Comparison of ENCODE assay signal across 11 cellular contexts in the genomic region with DNA sequence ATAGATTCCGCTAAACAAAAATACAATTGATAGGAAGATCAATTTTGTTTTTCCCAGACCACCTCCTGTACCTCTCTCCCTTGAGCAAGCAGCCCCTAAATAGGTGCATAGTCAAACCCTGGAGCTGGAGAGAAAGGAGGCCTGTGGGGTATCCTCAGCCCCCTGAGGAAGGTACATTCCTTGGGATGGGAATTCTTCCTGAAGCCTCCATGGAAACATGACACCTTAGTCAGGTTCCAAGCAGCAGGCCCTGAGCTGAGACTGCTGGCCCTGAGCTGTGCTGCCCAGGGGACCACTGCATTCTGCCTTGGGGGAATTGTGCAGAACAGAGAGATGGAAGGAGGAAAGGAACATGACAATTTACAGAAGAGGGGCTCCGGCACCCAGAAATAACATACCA. TPM values are rescaled to one million over a fixed set of nuclear protein-coding genes. Genes with fewer than 3 reads are reported as not detected.
DNase-seq lines count a peak whose midpoint lies in the region; ATAC-seq and TF ChIP-seq lines count a peak whose summit lies in the region.
"Had no signal": no experiment of that assay in that cellular context is flagged by ENCODE, and none has a peak within 500 bp of the region (broad histone marks: within the 10 kb centered on the region; RNA-seq: fewer than 3 reads in every experiment).

No MANE protein-coding gene starts in this region.

- H3K9ac ChIP-seq in SU-DHL-6 (ENCODE audit: low read length): no peak overlapping the region

- H3K9me2 ChIP-seq in SU-DHL-6 (replicated peaks; ENCODE audit: insufficient read depth, low read length): no peaks in the 10 kb centered on the region
- no peaks in the 10 kb centered on the region for H3K9me2 ChIP-seq in hepatocyte (replicated peaks; ENCODE audit: insufficient read depth)

- WGBS in hepatocyte (ENCODE audit: low lambda C conversion rate, missing lambda C conversion rate): 83% methylated on average over 2 of the region's 2 CpGs

- H3K27me3 Mint-ChIP-seq in activated naive CD4-positive, alpha-beta T cell treated with anti-CD3 and anti-CD28 coated beads, Interleukin-2, amount 50 U/mL, for 24 hours: no peaks in the 10 kb centered on the region
- no peaks in the 10 kb centered on the region for H3K27me3 Mint-ChIP-seq in stimulated activated memory B cell treated with anti-CD40 and anti-IgM and Interleukin-4, amounts not matched to agents 10 μg/mL and 1 μg/mL and 100 μg/mL, for 72 hours

- H3K9me3 ChIP-seq in SU-DHL-6 (ENCODE audit: insufficient read depth, low read length): no peaks in the 10 kb centered on the region
- no peaks in the 10 kb centered on the region for H3K9me3 ChIP-seq in hepatocyte (ENCODE audit: low read depth)

- peaks cover 27% of the 10 kb centered on the region for H3K36me3 Mint-ChIP-seq in activated naive CD4-positive, alpha-beta T cell treated with anti-CD3 and anti-CD28 coated beads, Interleukin-2, amount 50 U/mL, for 24 hours
- peaks cover 43% of the 10 kb centered on the region for H3K36me3 Mint-ChIP-seq in stimulated activated memory B cell treated with anti-CD40 and anti-IgM and Interleukin-4, amounts not matched to agents 10 μg/mL and 1 μg/mL and 100 μg/mL, for 72 hours

- H3K4me3 ChIP-seq in SU-DHL-6 (ENCODE audit: insufficient read depth, low read length, poor library complexity, severe bottlenecking) (no peak overlapping the region), hepatocyte (no peak overlapping the region)

- peak overlapping the region; percentile 15; the same call in 1 of the 2 replicates for H3K27ac ChIP-seq in SU-DHL-6 (ENCODE audit: low read depth, low read length)
- H3K27ac ChIP-seq in hepatocyte: peak overlapping the region; percentile 6

- peaks cover 69% of the 10 kb centered on the region for H3F3A ChIP-seq in SU-DHL-6 (ENCODE audit: insufficient read depth)

- ATAC-seq in stimulated activated memory B cell treated with anti-CD40 and anti-IgM and Interleukin-4, amounts not matched to agents 10 μg/mL and 1 μg/mL and 100 μg/mL, for 72 hours: no peak
- ATAC-seq in activated CD4-positive, CD25-positive, alpha-beta regulatory T cell treated with anti-CD3 and anti-CD28 coated beads, Interleukin-2, amount 50 U/mL, for 24 hours: no peak
- ATAC-seq in GM19324 (IDR thresholded peaks at IDR 0.05; ENCODE audit: low FRiP score, unreplicated experiment): no peak
- ATAC-seq: left lobe of liver, right cardiac atrium had no signal

- H3K4me3 Mint-ChIP-seq in activated naive CD4-positive, alpha-beta T cell treated with anti-CD3 and anti-CD28 coated beads, Interleukin-2, amount 50 U/mL, for 24 hours: peak overlapping the region; percentile 99
- peak overlapping the region; percentile 25 for H3K4me3 Mint-ChIP-seq in stimulated activated memory B cell treated with anti-CD40 and anti-IgM and Interleukin-4, amounts not matched to agents 10 μg/mL and 1 μg/mL and 100 μg/mL, for 72 hours

- no peak for DNase-seq in activated naive CD4-positive, alpha-beta T cell treated with anti-CD3 and anti-CD28 coated beads, Interleukin-2, amount 50 U/mL, for 16 hours
- DNase-seq in hepatocyte (ENCODE audit: low spot score) (no peak), NCI-H2029 (lab: John Stamatoyannopoulos, UW) (no peak)
- DNase-seq: NCI-H187 treated with DMSO at 0.1 percent for 48 hours, right cardiac atrium had no signal

- H3K27me3 ChIP-seq in SU-DHL-6 (ENCODE audit: low read length) (no peaks in the 10 kb centered on the region), hepatocyte (no peaks in the 10 kb centered on the region)

- H3K4me1 Mint-ChIP-seq in activated naive CD4-positive, alpha-beta T cell treated with anti-CD3 and anti-CD28 coated beads, Interleukin-2, amount 50 U/mL, for 24 hours: peaks cover 72% of the 10 kb centered on the region
- peaks cover 82% of the 10 kb centered on the region for H3K4me1 Mint-ChIP-seq in stimulated activated memory B cell treated with anti-CD40 and anti-IgM and Interleukin-4, amounts not matched to agents 10 μg/mL and 1 μg/mL and 100 μg/mL, for 72 hours

- peak overlapping the region; percentile 78 for H3K4me2 ChIP-seq in SU-DHL-6 (ENCODE audit: low read depth, low read length, poor library complexity, severe bottlenecking)
- H3K4me2 ChIP-seq in hepatocyte: peak overlapping the region; percentile 52

- TF ChIP-seq CTCF in SU-DHL-6 (IDR thresholded peaks at IDR 0.05; ENCODE audit: insufficient read depth, low read length, poor library complexity, severe bottlenecking) (no peak), hepatocyte (IDR thresholded peaks at IDR 0.05; ENCODE audit: poor library complexity) (no peak)

- H2AFZ ChIP-seq in SU-DHL-6 (ENCODE audit: low read depth, low read length, severe bottlenecking) (no peak overlapping the region), hepatocyte (no peak overlapping the region)

- no peaks in the 10 kb centered on the region for H3K9me3 Mint-ChIP-seq in activated naive CD4-positive, alpha-beta T cell treated with anti-CD3 and anti-CD28 coated beads, Interleukin-2, amount 50 U/mL, for 24 hours
- no peaks in the 10 kb centered on the region for H3K9me3 Mint-ChIP-seq in stimulated activated memory B cell treated with anti-CD40 and anti-IgM and Interleukin-4, amounts not matched to agents 10 μg/mL and 1 μg/mL and 100 μg/mL, for 72 hours

- peak overlapping the region; percentile 95 for H3K27ac Mint-ChIP-seq in activated naive CD4-positive, alpha-beta T cell treated with anti-CD3 and anti-CD28 coated beads, Interleukin-2, amount 50 U/mL, for 24 hours
- peak overlapping the region; percentile 10 for H3K27ac Mint-ChIP-seq in stimulated activated memory B cell treated with anti-CD40 and anti-IgM and Interleukin-4, amounts not matched to agents 10 μg/mL and 1 μg/mL and 100 μg/mL, for 72 hours

- H3K4me1 ChIP-seq in hepatocyte (ENCODE audit: insufficient read depth): peaks cover 66% of the 10 kb centered on the region

- H4K20me1 ChIP-seq in SU-DHL-6 (ENCODE audit: low read depth, low read length) (peaks cover 31% of the 10 kb centered on the region), hepatocyte (ENCODE audit: insufficient read depth, poor library complexity, severe bottlenecking) (peaks cover 92% of the 10 kb centered on the region)

- H3K36me3 ChIP-seq in SU-DHL-6 (ENCODE audit: low read length): peaks cover 28% of the 10 kb centered on the region
- no peaks in the 10 kb centered on the region for H3K36me3 ChIP-seq in hepatocyte (replicated peaks; ENCODE audit: insufficient read depth, low read depth)

- H3K79me2 ChIP-seq in SU-DHL-6 (ENCODE audit: insufficient read depth, low read length): peaks cover 99% of the 10 kb centered on the region
- peaks cover 92% of the 10 kb centered on the region for H3K79me2 ChIP-seq in hepatocyte

RNA-seq across cellular contexts. Expression of a gene that starts 7.4 kb away (rescaled TPM):
- total RNA-seq in hepatocyte: 186 and 217 TPM in 2 replicates
- polyA plus RNA-seq in hepatocyte: 117 and 134 TPM in 2 replicates

RNA-seq across cellular contexts. Expression of a gene that starts 30.2 kb away (rescaled TPM):
- total RNA-seq in hepatocyte: 0.80 TPM in 1 of 2 replicates, not detected in the other
- polyA plus RNA-seq in hepatocyte: 0.19 and 4.8 TPM in 2 replicates
- total RNA-seq: left lobe of liver, right cardiac atrium had no signal
- polyA plus RNA-seq: right cardiac atrium had no signal

RNA-seq across cellular contexts. Expression of a gene that starts 35.3 kb away (rescaled TPM):
- total RNA-seq in hepatocyte: 8.1 and 9.3 TPM in 2 replicates
- 5.6 and 8.9 TPM in 2 replicates for polyA plus RNA-seq in hepatocyte
